Comparison of ENCODE assay signal across 17 cellular contexts in the genomic region with DNA sequence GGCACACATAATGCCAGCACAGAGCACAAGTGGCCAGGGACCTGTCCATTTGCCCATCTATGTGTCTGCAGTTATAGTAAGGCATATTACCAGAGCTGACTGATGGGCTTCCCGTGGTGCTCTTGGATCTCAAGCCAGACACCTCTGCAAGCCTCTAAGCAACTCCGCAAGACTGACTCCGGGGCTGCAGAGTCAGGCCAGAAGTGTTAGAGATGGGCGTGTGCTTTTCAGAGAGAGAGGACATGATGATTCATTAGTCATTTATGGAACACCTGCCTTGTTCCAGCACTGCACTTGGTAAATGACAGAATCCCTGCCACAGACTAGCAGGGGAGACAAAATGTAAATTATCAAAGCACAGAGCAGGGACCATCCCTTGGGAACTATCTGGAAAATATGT.
"Had no signal": no experiment of that assay in that cellular context is flagged by ENCODE, and none has a peak within 500 bp of the region (broad histone marks: within the 10 kb centered on the region; RNA-seq: fewer than 3 reads in every experiment).

No MANE protein-coding gene starts in this region.

- H3K27ac ChIP-seq: coronary artery, transverse colon, vagina had no signal

- H3K9me3 ChIP-seq: transverse colon, vagina had no signal

- H3K27me3 ChIP-seq: transverse colon, vagina had no signal

- DNase-seq: activated CD4-positive, alpha-beta T cell treated with anti-CD3 and anti-CD28 coated beads for 4 hours; activated CD8-positive, alpha-beta T cell treated with anti-CD3 and anti-CD28 coated beads for 36 hours; activated gamma-delta T cell; activated T-cell treated with anti-CD3 and anti-CD28 coated beads, Interleukin-2, amount 50 U/mL, for 4 hours; amniotic stem cell; effector CD4-positive, alpha-beta T cell; foreskin melanocyte; head of caudate nucleus; immature natural killer cell; mesendoderm; nucleus accumbens; stimulated activated CD4-positive, alpha-beta T cell treated with anti-CD3 and anti-CD28 coated beads, Interleukin-15, amount 100 ng/mL, for 24 hours; stimulated activated CD4-positive, alpha-beta T cell treated with anti-CD3 and anti-CD28 coated beads, Interleukin-4, amount 100 ng/mL, for 24 hours; stimulated activated naive CD4-positive, alpha-beta T cell treated with Interleukin-2 at 50 U/mL for 16 hours; transverse colon had no signal

- H3K36me3 ChIP-seq: transverse colon, vagina had no signal

- H3K4me3 ChIP-seq: coronary artery, transverse colon, vagina had no signal
